In genomic region chr4:24033626-24034025, GRCh38 we compare ENCODE assay signal across 21 cellular contexts.
DNase-seq lines count a peak whose midpoint lies in the region; ATAC-seq and TF ChIP-seq lines count a peak whose summit lies in the region.
"Had no signal": no experiment of that assay in that cellular context is flagged by ENCODE, and none has a peak within 500 bp of the region (broad histone marks: within the 10 kb centered on the region; RNA-seq: fewer than 3 reads in every experiment).

No MANE protein-coding gene starts in this region.

- no peaks in the 10 kb centered on the region for H3K9me3 ChIP-seq in mammary epithelial cell (replicated peaks; ENCODE audit: insufficient read depth, low read length)
- H3K9me3 ChIP-seq in mesenchymal stem cell (ENCODE audit: control insufficient read depth, low read length), result no peaks in the 10 kb centered on the region
- H3K9me3 ChIP-seq in smooth muscle cell (replicated peaks; ENCODE audit: low read depth), result no peaks in the 10 kb centered on the region
- H3K9me3 ChIP-seq: A549; BLaER1 treated with 17β-estradiol and CSF1 and Interleukin-3, amounts not matched to agents 10 nM and 100 nM; Caco-2 had no signal

- H3K4me2 ChIP-seq in mammary epithelial cell (ENCODE audit: insufficient read depth, low read depth, low read length), result no peak overlapping the region
- H3K4me2 ChIP-seq in mesenchymal stem cell (ENCODE audit: low read length, poor library complexity, severe bottlenecking), result no peak overlapping the region
- no peak overlapping the region for H3K4me2 ChIP-seq in smooth muscle cell
- H3K4me2 ChIP-seq: A549 had no signal

- no peak overlapping the region for H2AFZ ChIP-seq in mammary epithelial cell (ENCODE audit: low read depth, low read length)
- H2AFZ ChIP-seq in mesenchymal stem cell (ENCODE audit: low read depth, low read length), result no peak overlapping the region
- peak overlapping the region; percentile 28 for H2AFZ ChIP-seq in smooth muscle cell (ENCODE audit: low read depth)

- no peak overlapping the region for H2BK15ac ChIP-seq in mesenchymal stem cell (ENCODE audit: low read depth, poor library complexity, severe bottlenecking)

- ATAC-seq in GM19324 (IDR thresholded peaks at IDR 0.05; ENCODE audit: low FRiP score, unreplicated experiment), result no peak
- ATAC-seq in activated T-cell treated with anti-CD3 and anti-CD28 coated beads, Interleukin-2, amount 50 U/mL, for 72 hours (replicated peaks in 1 of 2), result no peak
- ATAC-seq: A549; CD8-positive, alpha-beta T cell; GM12878 had no signal

- no peak overlapping the region for H2AK5ac ChIP-seq in mesenchymal stem cell (ENCODE audit: low read length, severe bottlenecking)

- no peaks in the 10 kb centered on the region for H3K36me3 Mint-ChIP-seq in MCF 10A (ENCODE audit: insufficient read depth, unreplicated experiment)
- no peaks in the 10 kb centered on the region for H3K36me3 Mint-ChIP-seq in activated T-cell treated with anti-CD3 and anti-CD28 coated beads, Interleukin-2, amount 50 U/mL, for 72 hours (ENCODE audit: insufficient read depth in 2 of 2)
- H3K36me3 Mint-ChIP-seq: CD8-positive, alpha-beta T cell had no signal

- H2BK12ac ChIP-seq in mesenchymal stem cell (ENCODE audit: low read length in 2 of 2), result no peak overlapping the region

- H3K27me3 ChIP-seq in mammary epithelial cell (ENCODE audit: insufficient read depth, low read length) (no peaks in the 10 kb centered on the region), mesenchymal stem cell (ENCODE audit: control insufficient read depth in 1 of 2, insufficient read depth in 1 of 2, low read length in 2 of 2) (no peaks in the 10 kb centered on the region), smooth muscle cell (ENCODE audit: low read depth) (no peaks in the 10 kb centered on the region)
- H3K27me3 ChIP-seq: BLaER1 treated with 17β-estradiol and CSF1 and Interleukin-3, amounts not matched to agents 10 nM and 100 nM had no signal

- CTCF ChIA-PET in MCF 10A (lab: Yijun Ruan, JAX) (interaction anchor here (0.8 kb wide), 1 partner anchor 1070 kb away, joined by 3 read pairs; no protein-coding TSS in a partner anchor), mammary epithelial cell (lab: Charles Lee; ENCODE audit: low non-redundant PET) (no interaction called here)

- no peaks in the 10 kb centered on the region for H3K27me3 Mint-ChIP-seq in MCF 10A (ENCODE audit: insufficient read depth, unreplicated experiment)
- no peaks in the 10 kb centered on the region for H3K27me3 Mint-ChIP-seq in activated T-cell treated with anti-CD3 and anti-CD28 coated beads, Interleukin-2, amount 50 U/mL, for 72 hours (ENCODE audit: low read depth)
- H3K27me3 Mint-ChIP-seq: B cell; CD4-positive, alpha-beta T cell had no signal

- TF ChIP-seq CTCF in MCF 10A (IDR thresholded peaks at IDR 0.05; ENCODE audit: unreplicated experiment) (no peak), mammary epithelial cell (conservative IDR thresholded peaks at IDR 0.05 in 1 of 2, IDR thresholded peaks at IDR 0.05 in 1 of 2; ENCODE audit: extremely low read depth in 1 of 2, insufficient read depth in 1 of 2, low read depth in 1 of 2, low read length in 2 of 2) (no peak), smooth muscle cell (IDR thresholded peaks at IDR 0.05; ENCODE audit: borderline replicate concordance, insufficient read depth, poor library complexity, severe bottlenecking) (no peak), GM13976 (IDR thresholded peaks at IDR 0.05; ENCODE audit: borderline replicate concordance, control extremely low read depth, extremely low read depth, insufficient read depth, missing control alignments) (no peak)

- H4K91ac ChIP-seq in mesenchymal stem cell (ENCODE audit: low read length), result no peak overlapping the region

- H3K4me1 Mint-ChIP-seq in MCF 10A (ENCODE audit: insufficient read depth, unreplicated experiment), result no peaks in the 10 kb centered on the region
- H3K4me1 Mint-ChIP-seq in activated T-cell treated with anti-CD3 and anti-CD28 coated beads, Interleukin-2, amount 50 U/mL, for 72 hours (ENCODE audit: low read depth), result no peaks in the 10 kb centered on the region
- H3K4me1 Mint-ChIP-seq: B cell had no signal

- dilution Hi-C loops in mammary epithelial cell (cut with HindIII; ENCODE audit: low sequenced_read_pairs), result no loop called here

- no peak overlapping the region for H3K4me3 Mint-ChIP-seq in MCF 10A (ENCODE audit: unreplicated experiment)
- no peak overlapping the region for H3K4me3 Mint-ChIP-seq in activated T-cell treated with anti-CD3 and anti-CD28 coated beads, Interleukin-2, amount 50 U/mL, for 72 hours
- H3K4me3 Mint-ChIP-seq: B cell; CD4-positive, alpha-beta T cell; CD8-positive, alpha-beta T cell had no signal

- H3K27ac ChIP-seq in mammary epithelial cell (ENCODE audit: insufficient read depth, low read depth, low read length) (no peak overlapping the region), mesenchymal stem cell (ENCODE audit: low read length, poor library complexity, severe bottlenecking) (no peak overlapping the region), smooth muscle cell (ENCODE audit: low read depth) (no peak overlapping the region)
- H3K27ac ChIP-seq: 22Rv1; A549; BLaER1 treated with 17β-estradiol and CSF1 and Interleukin-3, amounts not matched to agents 10 nM and 100 nM; C4-2B had no signal

- POLR2A ChIA-PET in MCF 10A (lab: Yijun Ruan, JAX), result interaction anchor here (1.2 to 2.0 kb wide), 2 partner anchors 9 to 10 kb away, joined by 3 to 4 read pairs; no protein-coding TSS in a partner anchor

- DNase-seq in MCF 10A (ENCODE audit: unreplicated experiment) (no peak), mammary epithelial cell (no peak), fibroblast of peridontal ligament (ENCODE audit: extremely low read depth) (peak; percentile 11), mesenchymal stem cell (peak; percentile 17), smooth muscle cell (lab: John Stamatoyannopoulos, UW; ENCODE audit: unreplicated experiment) (no peak), GM13976 (ENCODE audit: low spot score) (no peak)
- no peak for DNase-seq in activated T-cell treated with anti-CD3 and anti-CD28 coated beads, Interleukin-2, amount 50 U/mL, for 72 hours
- DNase-seq: AML-193; Caco-2; Calu3; CD4-positive, alpha-beta T cell; CD8-positive, alpha-beta T cell; DMS79 treated with DMSO at 0.1 percent for 48 hours; GF-D8 had no signal

- H3K79me2 ChIP-seq in mammary epithelial cell (ENCODE audit: insufficient read depth, low read length) (no peaks in the 10 kb centered on the region), smooth muscle cell (ENCODE audit: low read depth) (no peaks in the 10 kb centered on the region)

- no peak overlapping the region for H2BK120ac ChIP-seq in mesenchymal stem cell (ENCODE audit: low read depth, low read length)

- H2BK5ac ChIP-seq in mesenchymal stem cell (ENCODE audit: low read depth, low read length, poor library complexity, severe bottlenecking), result no peak overlapping the region

- no peaks in the 10 kb centered on the region for H4K20me1 ChIP-seq in mammary epithelial cell (ENCODE audit: insufficient read depth, low read length)
- no peaks in the 10 kb centered on the region for H4K20me1 ChIP-seq in smooth muscle cell (ENCODE audit: low read depth)
- H4K20me1 ChIP-seq: BLaER1 treated with 17β-estradiol and CSF1 and Interleukin-3, amounts not matched to agents 10 nM and 100 nM had no signal

- no peak overlapping the region for H3K4ac ChIP-seq in mesenchymal stem cell (ENCODE audit: low read depth in 1 of 2, low read length in 2 of 2)

- H3K4me3 ChIP-seq in mammary epithelial cell (replicated peaks in 1 of 3; ENCODE audit: insufficient read depth in 1 of 3, low read depth in 2 of 3, low read length in 3 of 3) (no peak overlapping the region), mesenchymal stem cell (ENCODE audit: insufficient read depth in 1 of 2, low read depth in 1 of 2, low read length in 2 of 2) (no peak overlapping the region), smooth muscle cell (no peak overlapping the region)
- H3K4me3 ChIP-seq: A549; BLaER1 treated with 17β-estradiol and CSF1 and Interleukin-3, amounts not matched to agents 10 nM and 100 nM; GM12878 had no signal

- H3K9ac ChIP-seq in mammary epithelial cell (ENCODE audit: insufficient read depth, low read length) (no peak overlapping the region), mesenchymal stem cell (ENCODE audit: low read length) (no peak overlapping the region), smooth muscle cell (ENCODE audit: low read depth) (no peak overlapping the region)
- H3K9ac ChIP-seq: BLaER1 treated with 17β-estradiol and CSF1 and Interleukin-3, amounts not matched to agents 10 nM and 100 nM had no signal

- BruUV-seq in MCF 10A (replicated peaks; lab: Mats Ljungman, UMichigan), result no TSS peak
- no TSS peak for BruUV-seq in mammary epithelial cell (replicated peaks; lab: Mats Ljungman, UMichigan)

- no peaks in the 10 kb centered on the region for H3K79me1 ChIP-seq in mesenchymal stem cell (replicated peaks; ENCODE audit: low read length, poor library complexity, severe bottlenecking)

- H3K36me3 ChIP-seq in mammary epithelial cell (ENCODE audit: insufficient read depth, low read length) (no peaks in the 10 kb centered on the region), mesenchymal stem cell (ENCODE audit: control insufficient read depth in 1 of 2, insufficient read depth in 2 of 2, low read depth in 1 of 2, low read length in 2 of 2) (no peaks in the 10 kb centered on the region), smooth muscle cell (ENCODE audit: low read depth) (no peaks in the 10 kb centered on the region)
- H3K36me3 ChIP-seq: BLaER1 treated with 17β-estradiol and CSF1 and Interleukin-3, amounts not matched to agents 10 nM and 100 nM had no signal

- no peaks in the 10 kb centered on the region for H3F3A ChIP-seq in smooth muscle cell (ENCODE audit: low read depth)

- H4K8ac ChIP-seq in mesenchymal stem cell (ENCODE audit: low read length), result no peak overlapping the region

- WGBS in mammary epithelial cell (ENCODE audit: low coverage, missing lambda C conversion rate), result 75% methylated on average over 5 of the region's 5 CpGs
- whole genome bisulfite sequencing in mesenchymal stem cell, result 85% methylated on average over 5 of the region's 5 CpGs
- 86% methylated on average over 5 of the region's 5 CpGs for WGBS in smooth muscle cell (ENCODE audit: low lambda C conversion rate)

- in situ Hi-C loops in mammary epithelial cell (cut with MboI; ENCODE audit: low sequenced_read_pairs in 2 of 2), result no loop called here
- in situ Hi-C loops in GM13976 (cut with MboI; ENCODE audit: low sequenced_read_pairs, unreplicated experiment), result no loop called here

- H3K4me1 ChIP-seq in mammary epithelial cell (ENCODE audit: insufficient read depth, low read length), result no peaks in the 10 kb centered on the region
- H3K4me1 ChIP-seq in mesenchymal stem cell (ENCODE audit: control insufficient read depth, insufficient read depth, low read depth, low read length), result no peaks in the 10 kb centered on the region
- H3K4me1 ChIP-seq in smooth muscle cell (ENCODE audit: low read depth), result no peaks in the 10 kb centered on the region
- H3K4me1 ChIP-seq: A549, Caco-2 had no signal

- no peaks in the 10 kb centered on the region for H3K9me3 Mint-ChIP-seq in MCF 10A (ENCODE audit: unreplicated experiment)
- H3K9me3 Mint-ChIP-seq in activated T-cell treated with anti-CD3 and anti-CD28 coated beads, Interleukin-2, amount 50 U/mL, for 72 hours, result peaks cover 0 to 2% of the 10 kb centered on the region in 2 donors
- H3K9me3 Mint-ChIP-seq: CD4-positive, alpha-beta T cell had no signal

- intact Hi-C loops in MCF 10A (cut with micrococcal nuclease), result no loop called here
- intact Hi-C loops in mammary epithelial cell (cut with micrococcal nuclease), result no loop called here

- peak overlapping the region; percentile 36 for H3K27ac Mint-ChIP-seq in MCF 10A (ENCODE audit: low read depth, unreplicated experiment)
- no peak overlapping the region for H3K27ac Mint-ChIP-seq in activated T-cell treated with anti-CD3 and anti-CD28 coated beads, Interleukin-2, amount 50 U/mL, for 72 hours
- H3K27ac Mint-ChIP-seq: B cell; CD4-positive, alpha-beta T cell; CD8-positive, alpha-beta T cell had no signal

- H3K18ac ChIP-seq in mesenchymal stem cell (ENCODE audit: low read depth in 1 of 2, low read length in 2 of 2), result no peak overlapping the region

- no peak overlapping the region for H3K14ac ChIP-seq in mesenchymal stem cell (ENCODE audit: low read length in 2 of 2)

- no peak overlapping the region for H3K23ac ChIP-seq in mesenchymal stem cell (ENCODE audit: low read length in 2 of 2)

Comparison
In these comparisons a context has a peak if more than half of its experiments do, and no peak if none do; other contexts are left out.
1. DNase-seq: peak in fibroblast of peridontal ligament (single experiment) and mesenchymal stem cell (single experiment); none in MCF 10A (single experiment), mammary epithelial cell (single experiment), smooth muscle cell (single experiment), activated T-cell treated with anti-CD3 and anti-CD28 coated beads, Interleukin-2, amount 50 U/mL, for 72 hours (0 of 2) and GM13976 (single experiment).